25 cellular contexts compared by ENCODE assay signal in genomic region chr11:87007938-87008337, GRCh38. TPM values are rescaled to one million over a fixed set of nuclear protein-coding genes. Genes with fewer than 3 reads are reported as not detected.
A peak's percentile ranks its signal among the peaks of the same experiment; 100 is the strongest.
DNase-seq lines count a peak whose midpoint lies in the region; ATAC-seq and TF ChIP-seq lines count a peak whose summit lies in the region.
"Had no signal": no experiment of that assay in that cellular context is flagged by ENCODE, and none has a peak within 500 bp of the region (broad histone marks: within the 10 kb centered on the region; RNA-seq: fewer than 3 reads in every experiment).

No MANE protein-coding gene starts in this region.

- H3K4me1 Mint-ChIP-seq in effector memory CD8-positive, alpha-beta T cell (ENCODE audit: low read depth in 2 of 2), result no peaks in the 10 kb centered on the region
- H3K4me1 Mint-ChIP-seq: activated T-helper 17 cell treated with anti-CD3 and anti-CD28 coated beads, Interleukin-2, amount 50 U/mL, for 72 hours; CD4-positive, CD25-positive, alpha-beta regulatory T cell had no signal

- H3K27ac Mint-ChIP-seq in effector memory CD8-positive, alpha-beta T cell, result no peak overlapping the region
- H3K27ac Mint-ChIP-seq: activated CD4-positive, alpha-beta memory T cell treated with anti-CD3 and anti-CD28 coated beads for 36 hours; activated naive CD4-positive, alpha-beta T cell treated with anti-CD3 and anti-CD28 coated beads, Interleukin-2, amount 50 U/mL, for 72 hours; activated T-helper 17 cell treated with anti-CD3 and anti-CD28 coated beads, Interleukin-2, amount 50 U/mL, for 72 hours; CD4-positive, CD25-positive, alpha-beta regulatory T cell; stimulated activated naive CD8-positive, alpha-beta T cell treated with anti-CD3 and anti-CD28 coated beads, Interleukin-15, Interleukin-2, amounts not matched to agents 100 ng/mL and 50 ng/mL, for 24 hours; type B pancreatic cell had no signal

- no peak for TF ChIP-seq CTCF in fibroblast of the aortic adventitia (IDR thresholded peaks at IDR 0.05; ENCODE audit: insufficient read depth, low read length)

- DNase-seq in AG08396 (ENCODE audit: low spot score) (peak; percentile 27), GM04503 (ENCODE audit: low read depth) (peak; percentile 47), amniotic epithelial cell (ENCODE audit: low read depth) (peak; percentile 63), fibroblast of the aortic adventitia (ENCODE audit: low read depth) (peak; percentile 96), medulla oblongata (ENCODE audit: extremely low spot score) (no peak)
- no peak for DNase-seq in effector memory CD8-positive, alpha-beta T cell
- DNase-seq: activated CD4-positive, alpha-beta memory T cell treated with anti-CD3 and anti-CD28 coated beads for 36 hours; activated CD8-positive, alpha-beta memory T cell treated with anti-CD3 and anti-CD28 coated beads, Interleukin-2, amount 50 U/mL, for 48 hours; CD4-positive, CD25-positive, alpha-beta regulatory T cell; cerebellar nuclear complex; hypothalamus; NCI-H2029 treated with DMSO at 0.1 percent for 48 hours; NCI-H446; OCI-M1; SHP77 treated with DMSO at 0.1 percent for 48 hours had no signal

- H3K36me3 Mint-ChIP-seq in effector memory CD8-positive, alpha-beta T cell (ENCODE audit: insufficient read depth), result no peaks in the 10 kb centered on the region
- H3K36me3 Mint-ChIP-seq: activated CD4-positive, alpha-beta memory T cell treated with anti-CD3 and anti-CD28 coated beads for 36 hours; activated naive CD4-positive, alpha-beta T cell treated with anti-CD3 and anti-CD28 coated beads, Interleukin-2, amount 50 U/mL, for 72 hours; CD4-positive, CD25-positive, alpha-beta regulatory T cell; type B pancreatic cell had no signal

- peaks cover 0 to 9% of the 10 kb centered on the region in 2 donors for H3K27me3 Mint-ChIP-seq in effector memory CD8-positive, alpha-beta T cell
- H3K27me3 Mint-ChIP-seq: type B pancreatic cell had no signal

- H3K4me3 Mint-ChIP-seq in effector memory CD8-positive, alpha-beta T cell, result no peak overlapping the region
- H3K4me3 Mint-ChIP-seq: activated CD4-positive, alpha-beta memory T cell treated with anti-CD3 and anti-CD28 coated beads for 36 hours; activated T-helper 17 cell treated with anti-CD3 and anti-CD28 coated beads, Interleukin-2, amount 50 U/mL, for 72 hours; CD4-positive, CD25-positive, alpha-beta regulatory T cell; stimulated activated naive CD8-positive, alpha-beta T cell treated with anti-CD3 and anti-CD28 coated beads, Interleukin-15, Interleukin-2, amounts not matched to agents 100 ng/mL and 50 ng/mL, for 24 hours; type B pancreatic cell had no signal

- H3K9me3 Mint-ChIP-seq in effector memory CD8-positive, alpha-beta T cell, result no peaks in the 10 kb centered on the region
- H3K9me3 Mint-ChIP-seq: activated CD4-positive, alpha-beta memory T cell treated with anti-CD3 and anti-CD28 coated beads for 36 hours; activated naive CD4-positive, alpha-beta T cell treated with anti-CD3 and anti-CD28 coated beads, Interleukin-2, amount 50 U/mL, for 72 hours; activated T-helper 17 cell treated with anti-CD3 and anti-CD28 coated beads, Interleukin-2, amount 50 U/mL, for 72 hours; stimulated activated naive CD8-positive, alpha-beta T cell treated with anti-CD3 and anti-CD28 coated beads, Interleukin-15, Interleukin-2, amounts not matched to agents 100 ng/mL and 50 ng/mL, for 24 hours; type B pancreatic cell had no signal

- no peak overlapping the region for H3K4me3 ChIP-seq in fibroblast of the aortic adventitia (ENCODE audit: low read depth, low read length)
- H3K4me3 ChIP-seq: ascending aorta, gastroesophageal sphincter, right atrium auricular region had no signal

- ATAC-seq in HG03460 (IDR thresholded peaks at IDR 0.05; ENCODE audit: unreplicated experiment) (no peak), GM19324 (IDR thresholded peaks at IDR 0.05; ENCODE audit: low FRiP score, unreplicated experiment) (no peak)
- no peak for ATAC-seq in effector memory CD8-positive, alpha-beta T cell (replicated peaks)
- ATAC-seq: activated CD4-positive, CD25-positive, alpha-beta regulatory T cell treated with anti-CD3 and anti-CD28 coated beads, Interleukin-2, amount 50 U/mL, for 24 hours; activated naive CD4-positive, alpha-beta T cell treated with anti-CD3 and anti-CD28 coated beads, Interleukin-2, amount 50 U/mL, for 72 hours; activated T-helper 17 cell treated with anti-CD3 and anti-CD28 coated beads, Interleukin-2, amount 50 U/mL, for 72 hours; gastroesophageal sphincter had no signal

RNA-seq across cellular contexts. Expression of gene TMEM135, which starts 29.8 kb away (rescaled TPM):
- total RNA-seq in fibroblast of the aortic adventitia (ENCODE audit: low replicate concordance), result 22.7 and 30.0 TPM in 2 replicates

RNA-seq across cellular contexts. Expression of gene FZD4, which starts 52.7 kb away (rescaled TPM):
- total RNA-seq in fibroblast of the aortic adventitia (ENCODE audit: low replicate concordance), result 50.2 and 63.9 TPM in 2 replicates
- total RNA-seq: CD4-positive, CD25-positive, alpha-beta regulatory T cell had no signal

Comparison
In these comparisons a context has a peak if more than half of its experiments do, and no peak if none do; other contexts are left out.
1. DNase-seq: peak in AG08396 (single experiment), GM04503 (single experiment), amniotic epithelial cell (single experiment) and fibroblast of the aortic adventitia (single experiment); none in effector memory CD8-positive, alpha-beta T cell (0 of 3) and medulla oblongata (single experiment).